1 cellular context compared by ENCODE assay signal in the genomic region with DNA sequence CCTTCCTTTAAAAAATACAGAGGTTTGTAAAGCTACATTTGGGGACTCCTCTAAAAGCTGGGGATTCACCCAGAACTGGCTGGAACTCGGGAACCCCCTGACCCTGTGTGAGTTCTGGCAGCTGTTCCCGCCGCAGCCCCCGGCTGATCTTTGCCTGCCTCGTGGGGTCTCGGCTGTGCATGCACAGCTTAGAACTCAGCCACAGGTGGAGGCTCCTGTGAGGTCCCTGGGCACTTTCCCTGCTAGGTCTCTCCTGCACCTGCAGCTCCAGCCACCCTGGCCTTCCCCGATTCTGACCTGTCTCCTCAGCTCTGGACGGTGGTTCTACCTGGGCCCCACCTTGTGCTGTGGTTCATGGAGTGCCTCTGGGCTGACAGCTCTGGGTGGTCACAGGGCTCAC.
TF ChIP-seq lines count a peak whose summit lies in the region.

No MANE protein-coding gene starts in this region.

TF ChIP-seq in WTC11, 78 proteins besides CTCF, POLR2A, EP300 and RAD21 (continued from another document):
- TF ChIP-seq, protein P1, sequence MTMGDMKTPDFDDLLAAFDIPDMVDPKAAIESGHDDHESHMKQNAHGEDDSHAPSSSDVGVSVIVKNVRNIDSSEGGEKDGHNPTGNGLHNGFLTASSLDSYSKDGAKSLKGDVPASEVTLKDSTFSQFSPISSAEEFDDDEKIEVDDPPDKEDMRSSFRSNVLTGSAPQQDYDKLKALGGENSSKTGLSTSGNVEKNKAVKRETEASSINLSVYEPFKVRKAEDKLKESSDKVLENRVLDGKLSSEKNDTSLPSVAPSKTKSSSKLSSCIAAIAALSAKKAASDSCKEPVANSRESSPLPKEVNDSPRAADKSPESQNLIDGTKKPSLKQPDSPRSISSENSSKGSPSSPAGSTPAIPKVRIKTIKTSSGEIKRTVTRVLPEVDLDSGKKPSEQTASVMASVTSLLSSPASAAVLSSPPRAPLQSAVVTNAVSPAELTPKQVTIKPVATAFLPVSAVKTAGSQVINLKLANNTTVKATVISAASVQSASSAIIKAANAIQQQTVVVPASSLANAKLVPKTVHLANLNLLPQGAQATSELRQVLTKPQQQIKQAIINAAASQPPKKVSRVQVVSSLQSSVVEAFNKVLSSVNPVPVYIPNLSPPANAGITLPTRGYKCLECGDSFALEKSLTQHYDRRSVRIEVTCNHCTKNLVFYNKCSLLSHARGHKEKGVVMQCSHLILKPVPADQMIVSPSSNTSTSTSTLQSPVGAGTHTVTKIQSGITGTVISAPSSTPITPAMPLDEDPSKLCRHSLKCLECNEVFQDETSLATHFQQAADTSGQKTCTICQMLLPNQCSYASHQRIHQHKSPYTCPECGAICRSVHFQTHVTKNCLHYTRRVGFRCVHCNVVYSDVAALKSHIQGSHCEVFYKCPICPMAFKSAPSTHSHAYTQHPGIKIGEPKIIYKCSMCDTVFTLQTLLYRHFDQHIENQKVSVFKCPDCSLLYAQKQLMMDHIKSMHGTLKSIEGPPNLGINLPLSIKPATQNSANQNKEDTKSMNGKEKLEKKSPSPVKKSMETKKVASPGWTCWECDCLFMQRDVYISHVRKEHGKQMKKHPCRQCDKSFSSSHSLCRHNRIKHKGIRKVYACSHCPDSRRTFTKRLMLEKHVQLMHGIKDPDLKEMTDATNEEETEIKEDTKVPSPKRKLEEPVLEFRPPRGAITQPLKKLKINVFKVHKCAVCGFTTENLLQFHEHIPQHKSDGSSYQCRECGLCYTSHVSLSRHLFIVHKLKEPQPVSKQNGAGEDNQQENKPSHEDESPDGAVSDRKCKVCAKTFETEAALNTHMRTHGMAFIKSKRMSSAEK (CRISPR knock-in tag; IDR thresholded peaks at IDR 0.05; ENCODE audit: borderline replicate concordance) = no peak
- no peak for TF ChIP-seq NFE2L1 (CRISPR knock-in tag; IDR thresholded peaks at IDR 0.05)
- TF ChIP-seq, protein P2, sequence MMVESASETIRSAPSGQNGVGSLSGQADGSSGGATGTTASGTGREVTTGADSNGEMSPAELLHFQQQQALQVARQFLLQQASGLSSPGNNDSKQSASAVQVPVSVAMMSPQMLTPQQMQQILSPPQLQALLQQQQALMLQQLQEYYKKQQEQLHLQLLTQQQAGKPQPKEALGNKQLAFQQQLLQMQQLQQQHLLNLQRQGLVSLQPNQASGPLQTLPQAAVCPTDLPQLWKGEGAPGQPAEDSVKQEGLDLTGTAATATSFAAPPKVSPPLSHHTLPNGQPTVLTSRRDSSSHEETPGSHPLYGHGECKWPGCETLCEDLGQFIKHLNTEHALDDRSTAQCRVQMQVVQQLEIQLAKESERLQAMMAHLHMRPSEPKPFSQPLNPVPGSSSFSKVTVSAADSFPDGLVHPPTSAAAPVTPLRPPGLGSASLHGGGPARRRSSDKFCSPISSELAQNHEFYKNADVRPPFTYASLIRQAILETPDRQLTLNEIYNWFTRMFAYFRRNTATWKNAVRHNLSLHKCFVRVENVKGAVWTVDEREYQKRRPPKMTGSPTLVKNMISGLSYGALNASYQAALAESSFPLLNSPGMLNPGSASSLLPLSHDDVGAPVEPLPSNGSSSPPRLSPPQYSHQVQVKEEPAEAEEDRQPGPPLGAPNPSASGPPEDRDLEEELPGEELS (CRISPR knock-in tag; IDR thresholded peaks at IDR 0.05) = no peak
